8 cellular contexts compared by ENCODE assay signal in genomic region chr6:157761331-157761921, GRCh38.
DNase-seq lines count a peak whose midpoint lies in the region; ATAC-seq lines count a peak whose summit lies in the region.

No MANE protein-coding gene starts in this region.

- DNase-seq in kidney tubule cell (ENCODE audit: low spot score) (peak; percentile 52), NCI-H82 treated with DMSO at 0.1 percent for 48 hours (lab: John Stamatoyannopoulos, UW; ENCODE audit: unreplicated experiment) (no peak), NCI-H1417 (lab: John Stamatoyannopoulos, UW) (no peak), NCI-H2227 (lab: John Stamatoyannopoulos, UW; ENCODE audit: unreplicated experiment) (no peak)

- H3K27ac Mint-ChIP-seq in activated T-helper 17 cell treated with anti-CD3 and anti-CD28 coated beads, Interleukin-2, amount 50 U/mL, for 72 hours, result peak overlapping the region; percentile 99

- H3K4me3 ChIP-seq in BLaER1 treated with 17β-estradiol and CSF1 and Interleukin-3, amounts not matched to agents 10 nM and 100 nM, result no peak overlapping the region; a peak in 1 of 20 replicates

- 0 out of 22 replicates have a peak overlapping the region, but pooled peaks of 2 of the 11 experiments have one; percentile 60 to 81 for H3K9ac ChIP-seq in BLaER1 treated with 17β-estradiol and CSF1 and Interleukin-3, amounts not matched to agents 10 nM and 100 nM

- H3K27me3 ChIP-seq in BLaER1 treated with 17β-estradiol and CSF1 and Interleukin-3, amounts not matched to agents 10 nM and 100 nM, result peaks cover 0 to 27% (median 0%) of the 10 kb centered on the region in 11 experiments; a peak in 6 of 22 replicates

- peaks cover 0 to 19% (median 0%) of the 10 kb centered on the region in 11 experiments; a peak in 3 of 22 replicates for H4K20me1 ChIP-seq in BLaER1 treated with 17β-estradiol and CSF1 and Interleukin-3, amounts not matched to agents 10 nM and 100 nM

- ATAC-seq in GM19397 (IDR thresholded peaks at IDR 0.05; ENCODE audit: unreplicated experiment) (peak; percentile 32), HG03442 (IDR thresholded peaks at IDR 0.05; ENCODE audit: unreplicated experiment) (peak; percentile 45)
- peak; percentile 56 for ATAC-seq in activated T-helper 17 cell treated with anti-CD3 and anti-CD28 coated beads, Interleukin-2, amount 50 U/mL, for 72 hours (replicated peaks)

- peaks cover 66% of the 10 kb centered on the region for H3K4me1 Mint-ChIP-seq in activated T-helper 17 cell treated with anti-CD3 and anti-CD28 coated beads, Interleukin-2, amount 50 U/mL, for 72 hours

- peak overlapping the region in 3 of 11 experiments; percentile 49 to 65 (median 52); a peak in 5 of 22 replicates for H3K27ac ChIP-seq in BLaER1 treated with 17β-estradiol and CSF1 and Interleukin-3, amounts not matched to agents 10 nM and 100 nM

- H3K36me3 ChIP-seq in BLaER1 treated with 17β-estradiol and CSF1 and Interleukin-3, amounts not matched to agents 10 nM and 100 nM, result no peaks in the 10 kb centered on the region

- no peaks in the 10 kb centered on the region for H3K9me3 Mint-ChIP-seq in activated T-helper 17 cell treated with anti-CD3 and anti-CD28 coated beads, Interleukin-2, amount 50 U/mL, for 72 hours

- peak overlapping the region; percentile 87 for H3K4me3 Mint-ChIP-seq in activated T-helper 17 cell treated with anti-CD3 and anti-CD28 coated beads, Interleukin-2, amount 50 U/mL, for 72 hours

- peaks cover 63 to 80% (median 72%) of the 10 kb centered on the region in 10 experiments for H3K4me1 ChIP-seq in BLaER1 treated with 17β-estradiol and CSF1 and Interleukin-3, amounts not matched to agents 10 nM and 100 nM

- peak overlapping the region; percentile 81 to 97 (median 92) for H3K4me2 ChIP-seq in BLaER1 treated with 17β-estradiol and CSF1 and Interleukin-3, amounts not matched to agents 10 nM and 100 nM

- no peaks in the 10 kb centered on the region for H3K9me3 ChIP-seq in BLaER1 treated with 17β-estradiol and CSF1 and Interleukin-3, amounts not matched to agents 10 nM and 100 nM (replicated peaks in 1 of 11)

- no peaks in the 10 kb centered on the region for H3K27me3 Mint-ChIP-seq in activated T-helper 17 cell treated with anti-CD3 and anti-CD28 coated beads, Interleukin-2, amount 50 U/mL, for 72 hours

- H3K36me3 Mint-ChIP-seq in activated T-helper 17 cell treated with anti-CD3 and anti-CD28 coated beads, Interleukin-2, amount 50 U/mL, for 72 hours (ENCODE audit: low read depth), result peaks cover 29% of the 10 kb centered on the region
